24 cellular contexts compared by ENCODE assay signal in the genomic region with DNA sequence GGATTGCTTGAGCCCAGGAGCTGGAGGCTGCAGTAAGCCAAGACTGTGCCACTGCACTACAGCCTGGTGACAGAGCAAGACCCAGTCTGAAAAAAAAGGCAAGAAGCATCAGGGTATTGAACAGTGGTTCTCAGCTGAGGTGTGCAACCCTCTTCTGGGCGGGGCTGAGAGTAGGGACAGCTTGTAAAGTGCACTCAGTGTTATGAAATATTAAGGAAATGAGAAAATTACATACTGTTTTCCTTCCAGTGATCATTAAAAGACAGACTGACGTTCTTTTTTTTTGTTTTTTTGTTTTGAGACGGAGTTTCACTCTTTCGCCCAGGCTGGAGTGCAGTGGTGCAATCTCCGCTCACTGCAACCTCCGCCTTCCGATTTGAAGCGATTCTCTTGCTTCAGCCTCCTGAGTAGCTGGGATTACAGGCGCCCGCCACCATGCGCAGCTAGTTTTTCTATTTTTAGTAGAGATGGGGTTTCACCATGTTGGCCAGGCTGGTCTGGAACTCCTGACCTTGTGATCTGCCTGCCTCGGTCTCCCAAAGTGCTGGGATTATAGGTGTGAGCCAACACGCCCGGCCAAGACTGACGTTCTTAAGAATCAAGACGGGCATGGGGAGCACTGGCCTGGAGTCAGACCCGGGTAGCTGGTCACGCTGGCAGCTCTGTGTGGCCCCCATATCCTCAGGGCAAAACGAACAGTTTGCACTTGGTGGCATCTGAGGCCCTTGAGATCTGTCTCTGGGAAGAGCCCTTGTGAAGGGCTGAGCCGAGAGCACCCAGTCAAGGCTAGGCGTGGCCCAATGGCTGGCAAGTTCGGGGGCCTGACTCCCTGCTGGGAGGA. TPM values are rescaled to one million over a fixed set of nuclear protein-coding genes. Genes with fewer than 3 reads are reported as not detected.
A peak's percentile ranks its signal among the peaks of the same experiment; 100 is the strongest.
DNase-seq lines count a peak whose midpoint lies in the region; ATAC-seq and TF ChIP-seq lines count a peak whose summit lies in the region.
"Had no signal": no experiment of that assay in that cellular context is flagged by ENCODE, and none has a peak within 500 bp of the region (broad histone marks: within the 10 kb centered on the region; RNA-seq: fewer than 3 reads in every experiment).

No MANE protein-coding gene starts in this region.

- H3K27me3 ChIP-seq in osteoblast (ENCODE audit: insufficient read depth, low read length) (no peaks in the 10 kb centered on the region), WERI-Rb-1 (ENCODE audit: insufficient read depth, low read depth, severe bottlenecking) (no peaks in the 10 kb centered on the region)
- H3K27me3 ChIP-seq: ascending aorta, MG63 had no signal

- peak overlapping the region; percentile 16 to 55 for H3K27ac Mint-ChIP-seq in effector memory CD8-positive, alpha-beta T cell
- H3K27ac Mint-ChIP-seq: activated B cell treated with CpG ODN at 0.5 μM for 24 hours; activated CD4-positive, alpha-beta memory T cell treated with anti-CD3 and anti-CD28 coated beads for 36 hours; B cell; IgD-negative memory B cell; mesothelial cell of epicardium; type B pancreatic cell had no signal

- H2AFZ ChIP-seq in osteoblast (ENCODE audit: low read length), result no peak overlapping the region

- no peak overlapping the region for H3K4me3 Mint-ChIP-seq in effector memory CD8-positive, alpha-beta T cell
- H3K4me3 Mint-ChIP-seq: activated B cell treated with CpG ODN at 0.5 μM for 24 hours; activated CD4-positive, alpha-beta memory T cell treated with anti-CD3 and anti-CD28 coated beads for 36 hours; activated T-cell treated with anti-CD3 and anti-CD28 coated beads, Interleukin-2, amount 50 U/mL, for 4 hours; B cell; central memory CD8-positive, alpha-beta T cell; IgD-negative memory B cell; mesothelial cell of epicardium; neural crest cell; type B pancreatic cell had no signal

- H3K4me3 ChIP-seq in osteoblast (ENCODE audit: insufficient read depth, low read length) (no peak overlapping the region), WERI-Rb-1 (ENCODE audit: low read depth, low read length) (no peak overlapping the region)
- H3K4me3 ChIP-seq: ascending aorta, MG63, prostate gland had no signal

- H3K4me1 ChIP-seq in osteoblast (ENCODE audit: insufficient read depth, low read length), result no peaks in the 10 kb centered on the region
- H3K4me1 ChIP-seq: ascending aorta, prostate gland had no signal

- H3K27ac ChIP-seq in osteoblast (ENCODE audit: low read depth, low read length) (no peak overlapping the region), WERI-Rb-1 (no peak overlapping the region)
- H3K27ac ChIP-seq: 22Rv1, ascending aorta, prostate gland had no signal

- H3K4me1 Mint-ChIP-seq in effector memory CD8-positive, alpha-beta T cell (ENCODE audit: low read depth in 2 of 2), result peaks cover 4 to 5% of the 10 kb centered on the region in 2 donors
- H3K4me1 Mint-ChIP-seq: mesothelial cell of epicardium, neural crest cell had no signal

- peaks cover 60% of the 10 kb centered on the region for H3K36me3 Mint-ChIP-seq in effector memory CD8-positive, alpha-beta T cell (ENCODE audit: insufficient read depth)

- peaks cover 66% of the 10 kb centered on the region for H3K36me3 ChIP-seq in osteoblast (ENCODE audit: insufficient read depth, low read length)
- H3K36me3 ChIP-seq in WERI-Rb-1, result no peaks in the 10 kb centered on the region; the same call in 1 of the 2 replicates

- DNase-seq in DMS 273 (lab: John Stamatoyannopoulos, UW; ENCODE audit: unreplicated experiment) (peak; percentile 35), DMS 273 treated with DMSO at 0.1 percent for 48 hours (lab: John Stamatoyannopoulos, UW) (no peak), MV-4-11 (lab: John Stamatoyannopoulos, UW) (peak; percentile 64), osteoblast (ENCODE audit: insufficient read length, low spot score, missing footprints) (peak; percentile 82), NCI-H748 treated with DMSO at 0.1 percent for 48 hours (lab: John Stamatoyannopoulos, UW) (no peak), WERI-Rb-1 (no peak)
- no peak for DNase-seq in effector memory CD8-positive, alpha-beta T cell
- DNase-seq: activated B cell treated with CpG ODN at 0.5 μM for 24 hours; activated CD4-positive, alpha-beta memory T cell treated with anti-CD3 and anti-CD28 coated beads for 36 hours; activated naive CD4-positive, alpha-beta T cell treated with anti-CD3 and anti-CD28 coated beads, Interleukin-2, amount 50 U/mL, for 16 hours; activated T-cell treated with anti-CD3 and anti-CD28 coated beads, Interleukin-2, amount 50 U/mL, for 4 hours; effector CD4-positive, alpha-beta T cell; MG63; NCI-H1694 treated with DMSO at 0.1 percent for 48 hours had no signal

- H3K9me3 ChIP-seq in osteoblast (ENCODE audit: low read depth, low read length) (no peaks in the 10 kb centered on the region), WERI-Rb-1 (ENCODE audit: severe bottlenecking) (no peaks in the 10 kb centered on the region)
- H3K9me3 ChIP-seq: ascending aorta, MG63, prostate gland had no signal

- H3K9me3 Mint-ChIP-seq in effector memory CD8-positive, alpha-beta T cell, result no peaks in the 10 kb centered on the region
- H3K9me3 Mint-ChIP-seq: activated B cell treated with CpG ODN at 0.5 μM for 24 hours; activated CD4-positive, alpha-beta memory T cell treated with anti-CD3 and anti-CD28 coated beads for 36 hours; activated T-cell treated with anti-CD3 and anti-CD28 coated beads, Interleukin-2, amount 50 U/mL, for 4 hours; central memory CD8-positive, alpha-beta T cell; IgD-negative memory B cell; mesothelial cell of epicardium; neural crest cell; type B pancreatic cell had no signal

- ATAC-seq in effector memory CD8-positive, alpha-beta T cell (replicated peaks), result no peak
- no peak for ATAC-seq in GM18858 (IDR thresholded peaks at IDR 0.05; ENCODE audit: unreplicated experiment)
- ATAC-seq: activated T-cell treated with anti-CD3 and anti-CD28 coated beads, Interleukin-2, amount 50 U/mL, for 4 hours had no signal

- H3K4me2 ChIP-seq in osteoblast (ENCODE audit: insufficient read depth, low read length), result no peak overlapping the region

- H3K27me3 Mint-ChIP-seq in effector memory CD8-positive, alpha-beta T cell, result no peaks in the 10 kb centered on the region
- H3K27me3 Mint-ChIP-seq: activated B cell treated with CpG ODN at 0.5 μM for 24 hours; activated CD4-positive, alpha-beta memory T cell treated with anti-CD3 and anti-CD28 coated beads for 36 hours; B cell; central memory CD8-positive, alpha-beta T cell; IgD-negative memory B cell; type B pancreatic cell had no signal

- H3K79me2 ChIP-seq in osteoblast (ENCODE audit: insufficient read depth, low read length), result no peaks in the 10 kb centered on the region

- no peaks in the 10 kb centered on the region for H4K20me1 ChIP-seq in osteoblast (ENCODE audit: insufficient read depth, low read length)

- TF ChIP-seq CTCF in osteoblast (IDR thresholded peaks at IDR 0.05; ENCODE audit: extremely low read depth, low read depth, low read length) (no peak), WERI-Rb-1 (IDR thresholded peaks at IDR 0.05; ENCODE audit: low read depth, low read length) (no peak)

RNA-seq across cellular contexts. Expression of a gene that starts 11.4 kb away (rescaled TPM):
- total RNA-seq in osteoblast, result 15.2 and 20.0 TPM in 2 replicates

RNA-seq across cellular contexts. Expression of a gene that starts 17.9 kb away (rescaled TPM):
- total RNA-seq in osteoblast, result 8.8 and 11.6 TPM in 2 replicates

RNA-seq across cellular contexts. Expression of a gene that starts 20.6 kb away (rescaled TPM):
- total RNA-seq in osteoblast, result 72.5 and 74.9 TPM in 2 replicates

RNA-seq across cellular contexts. Expression of a gene that starts 30.2 kb away (rescaled TPM):
- total RNA-seq in osteoblast, result 19.2 and 20.3 TPM in 2 replicates

RNA-seq across cellular contexts. Expression of a gene that starts 40.2 kb away (rescaled TPM):
- 11.2 TPM in 2 replicates for total RNA-seq in osteoblast

Comparison
In these comparisons a context has a peak if more than half of its experiments do, and no peak if none do; other contexts are left out.
1. DNase-seq: peak in DMS 273 (single experiment), MV-4-11 (single experiment) and osteoblast (single experiment); none in DMS 273 treated with DMSO at 0.1 percent for 48 hours (single experiment), effector memory CD8-positive, alpha-beta T cell (0 of 3), NCI-H748 treated with DMSO at 0.1 percent for 48 hours (single experiment) and WERI-Rb-1 (single experiment).